ENCODE assay signal across 11 cellular contexts in the genomic region with DNA sequence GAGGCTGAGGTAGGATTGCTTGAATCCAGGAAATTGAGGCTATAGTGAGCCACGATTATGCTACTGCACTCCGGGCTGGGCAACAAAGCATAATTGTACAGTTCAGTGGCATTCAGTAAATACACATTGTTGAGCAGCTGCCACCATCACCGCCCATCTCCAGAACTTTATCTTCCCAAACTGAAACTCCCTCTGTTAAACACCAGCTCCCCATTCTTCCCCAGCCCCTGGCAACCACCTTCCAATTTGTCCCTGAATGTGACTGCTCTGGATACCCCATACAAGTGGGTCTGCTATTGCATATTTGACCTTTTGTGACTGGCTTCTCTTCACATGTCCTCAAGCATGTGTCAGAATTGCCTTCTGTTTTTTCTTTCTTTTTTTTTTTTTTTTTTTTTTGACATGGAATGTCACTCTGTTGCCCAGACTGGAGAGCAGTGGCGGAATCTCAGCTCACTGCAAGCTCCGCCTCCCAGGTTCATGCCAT. TPM values are rescaled to one million over a fixed set of nuclear protein-coding genes. Genes with fewer than 3 reads are reported as not detected.
DNase-seq lines count a peak whose midpoint lies in the region; ATAC-seq and TF ChIP-seq lines count a peak whose summit lies in the region.
"Had no signal": no experiment of that assay in that cellular context is flagged by ENCODE, and none has a peak within 500 bp of the region (broad histone marks: within the 10 kb centered on the region; RNA-seq: fewer than 3 reads in every experiment).

No MANE protein-coding gene starts in this region.

- CTCF ChIA-PET in Calu3 (lab: Charles Lee) (interaction anchor here (0.6 kb wide), 1 partner anchor 57 kb away, joined by 4 read pairs; no protein-coding TSS in a partner anchor), HEK293T (lab: Yijun Ruan, JAX) (interaction anchor here (0.7 kb wide), 1 partner anchor 26 kb away, joined by 5 read pairs; no protein-coding TSS in a partner anchor)

- H3K36me3 Mint-ChIP-seq in Calu3 (ENCODE audit: insufficient read depth, unreplicated experiment), result peaks cover 76% of the 10 kb centered on the region
- H3K36me3 Mint-ChIP-seq in activated naive CD8-positive, alpha-beta T cell treated with anti-CD3 and anti-CD28 coated beads for 36 hours, result peaks cover 58% of the 10 kb centered on the region
- peaks cover 6 to 8% of the 10 kb centered on the region in 2 donors for H3K36me3 Mint-ChIP-seq in naive B cell

- BruUV-seq in Calu3 (replicated peaks; lab: Mats Ljungman, UMichigan), result no TSS peak

- H3K4me1 Mint-ChIP-seq in Calu3 (ENCODE audit: low read depth, unreplicated experiment), result peaks cover 17% of the 10 kb centered on the region
- peaks cover 47% of the 10 kb centered on the region for H3K4me1 Mint-ChIP-seq in activated naive CD8-positive, alpha-beta T cell treated with anti-CD3 and anti-CD28 coated beads for 36 hours
- H3K4me1 Mint-ChIP-seq in naive B cell, result peaks cover 25 to 56% (median 40%) of the 10 kb centered on the region in 3 donors

- DNase-seq in Calu3 (no peak), HEK293T (ENCODE audit: extremely low spot score) (no peak), naive B cell (no peak), NCI-H128 (lab: John Stamatoyannopoulos, UW; ENCODE audit: unreplicated experiment) (no peak), NOMO-1 (lab: John Stamatoyannopoulos, UW; ENCODE audit: unreplicated experiment in 2 of 2) (no peak), NCI-H1417 (lab: John Stamatoyannopoulos, UW) (no peak)
- no peak for DNase-seq in activated naive CD8-positive, alpha-beta T cell treated with anti-CD3 and anti-CD28 coated beads for 36 hours
- DNase-seq: activated CD4-positive, CD25-positive, alpha-beta regulatory T cell; left colon; NCI-H1417 treated with DMSO at 0.1 percent for 48 hours had no signal

- H3K27ac Mint-ChIP-seq in Calu3 (ENCODE audit: unreplicated experiment) (peak overlapping the region; percentile 18), naive B cell (peak overlapping the region in 4 of 6 donors; percentile 7 to 75 (median 36))
- peak overlapping the region; percentile 76 for H3K27ac Mint-ChIP-seq in activated naive CD8-positive, alpha-beta T cell treated with anti-CD3 and anti-CD28 coated beads for 36 hours

- H3K27me3 Mint-ChIP-seq in Calu3 (ENCODE audit: unreplicated experiment) (peaks cover 22% of the 10 kb centered on the region), naive B cell (peaks cover 2 to 4% (median 3%) of the 10 kb centered on the region in 3 donors)
- peaks cover 14% of the 10 kb centered on the region for H3K27me3 Mint-ChIP-seq in activated naive CD8-positive, alpha-beta T cell treated with anti-CD3 and anti-CD28 coated beads for 36 hours

- intact Hi-C loops in Calu3 (cut with micrococcal nuclease; ENCODE audit: unreplicated experiment), result no loop called here

- no peaks in the 10 kb centered on the region for H3K9me3 Mint-ChIP-seq in Calu3 (ENCODE audit: low read depth, unreplicated experiment)
- no peaks in the 10 kb centered on the region for H3K9me3 Mint-ChIP-seq in activated naive CD8-positive, alpha-beta T cell treated with anti-CD3 and anti-CD28 coated beads for 36 hours
- H3K9me3 Mint-ChIP-seq in naive B cell, result no peaks in the 10 kb centered on the region

- POLR2A ChIA-PET in HEK293T (lab: Yijun Ruan, JAX), result interaction anchor here (0.9 kb wide), 1 partner anchor 530 kb away, joined by 4 read pairs; no protein-coding TSS in a partner anchor

- TF ChIP-seq CTCF in Calu3 (IDR thresholded peaks at IDR 0.05; ENCODE audit: unreplicated experiment), result no peak

- H3K4me3 Mint-ChIP-seq in Calu3 (ENCODE audit: low read depth, unreplicated experiment) (no peak overlapping the region), naive B cell (peak overlapping the region in 5 of 8 donors; percentile 5 to 77 (median 23))
- peak overlapping the region; percentile 99 for H3K4me3 Mint-ChIP-seq in activated naive CD8-positive, alpha-beta T cell treated with anti-CD3 and anti-CD28 coated beads for 36 hours

- ATAC-seq in naive B cell (ENCODE audit: low read depth in 2 of 2) (no peak), HG02798 (IDR thresholded peaks at IDR 0.05; ENCODE audit: poor library complexity, unreplicated experiment) (no peak)
- ATAC-seq: left colon had no signal

TF ChIP-seq in HEK293T, 16 proteins besides CTCF, POLR2A, EP300 and RAD21:
- TF ChIP-seq TARDBP (IDR thresholded peaks at IDR 0.05) (no peak), SUZ12 (IDR thresholded peaks at IDR 0.05) (no peak), ZNF384 (IDR thresholded peaks at IDR 0.05) (peak; percentile 74), FOXM1 (IDR thresholded peaks at IDR 0.05; ENCODE audit: borderline replicate concordance) (no peak), ARNT (IDR thresholded peaks at IDR 0.05) (no peak), ELF4 (IDR thresholded peaks at IDR 0.05) (no peak)
- TF ChIP-seq, protein P1, sequence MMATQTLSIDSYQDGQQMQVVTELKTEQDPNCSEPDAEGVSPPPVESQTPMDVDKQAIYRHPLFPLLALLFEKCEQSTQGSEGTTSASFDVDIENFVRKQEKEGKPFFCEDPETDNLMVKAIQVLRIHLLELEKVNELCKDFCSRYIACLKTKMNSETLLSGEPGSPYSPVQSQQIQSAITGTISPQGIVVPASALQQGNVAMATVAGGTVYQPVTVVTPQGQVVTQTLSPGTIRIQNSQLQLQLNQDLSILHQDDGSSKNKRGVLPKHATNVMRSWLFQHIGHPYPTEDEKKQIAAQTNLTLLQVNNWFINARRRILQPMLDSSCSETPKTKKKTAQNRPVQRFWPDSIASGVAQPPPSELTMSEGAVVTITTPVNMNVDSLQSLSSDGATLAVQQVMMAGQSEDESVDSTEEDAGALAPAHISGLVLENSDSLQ (IDR thresholded peaks at IDR 0.05), result no peak

RNA-seq across cellular contexts. Expression of gene RPL38, which starts 2.9 kb away (rescaled TPM):
- 708 and 725 TPM in 2 replicates for total RNA-seq in Calu3 (2022)
- total RNA-seq in activated naive CD8-positive, alpha-beta T cell treated with anti-CD3 and anti-CD28 coated beads for 36 hours, result 1,000 to 10,000 TPM; 1,601 to 1,608 TPM
- polyA plus RNA-seq in naive B cell (ENCODE audit: low read depth in 6 of 6), result 1,000 to 10,000 TPM; 1,035 to 2,004 (median 1,907) TPM

RNA-seq across cellular contexts. Expression of gene TTYH2, which starts 7.0 kb away (rescaled TPM):
- 0.28 and 0.81 TPM in 2 replicates for total RNA-seq in Calu3 (2022)
- 1 to 10 TPM; 5.6 to 6.5 TPM for total RNA-seq in activated naive CD8-positive, alpha-beta T cell treated with anti-CD3 and anti-CD28 coated beads for 36 hours
- 1 to 10 TPM in 4 of 6 donors, under 1 TPM in 2; 0.57 to 2.0 (median 1.1) TPM for polyA plus RNA-seq in naive B cell (ENCODE audit: low read depth in 6 of 6)

Comparison
In these comparisons a context has a peak if more than half of its experiments do, and no peak if none do; other contexts are left out.
1. H3K27ac Mint-ChIP-seq: peak in every context shown above with its lines; median percentile 76 in activated naive CD8-positive, alpha-beta T cell treated with anti-CD3 and anti-CD28 coated beads for 36 hours; 36 in naive B cell; 18 in Calu3.